In genomic region chr1:36542962-36543515, GRCh38 we compare ENCODE assay signal across 15 cellular contexts.
DNase-seq lines count a peak whose midpoint lies in the region; TF ChIP-seq lines count a peak whose summit lies in the region.
"Had no signal": no experiment of that assay in that cellular context is flagged by ENCODE, and none has a peak within 500 bp of the region (broad histone marks: within the 10 kb centered on the region; RNA-seq: fewer than 3 reads in every experiment).

No MANE protein-coding gene starts in this region.

- no peak overlapping the region for H3K27ac Mint-ChIP-seq in progenitor cell of endocrine pancreas
- H3K27ac Mint-ChIP-seq: IgD-negative memory B cell, nephron had no signal

- H3K9me3 ChIP-seq in Loucy (ENCODE audit: insufficient read depth, low read depth, low read length), result no peaks in the 10 kb centered on the region
- H3K9me3 ChIP-seq: breast epithelium, heart left ventricle, SJCRH30, tibial nerve had no signal

- no peak overlapping the region for H2AFZ ChIP-seq in Loucy (ENCODE audit: low read length)

- peaks cover 20% of the 10 kb centered on the region for H3K27me3 Mint-ChIP-seq in progenitor cell of endocrine pancreas

- TF ChIP-seq CTCF in Loucy (conservative IDR thresholded peaks at IDR 0.05; ENCODE audit: low read length), result peak; percentile 62
- TF ChIP-seq CTCF in astrocyte of the spinal cord (IDR thresholded peaks at IDR 0.05; ENCODE audit: low read depth, low read length), result peak; percentile 22
- TF ChIP-seq CTCF in progenitor cell of endocrine pancreas (IDR thresholded peaks at IDR 0.05; ENCODE audit: unreplicated experiment), result peak; percentile 51

- in situ Hi-C loops in astrocyte of the spinal cord (cut with HindIII; ENCODE audit: low sequenced_read_pairs), result no loop called here

- DNase-seq in NCI-H2081 (lab: John Stamatoyannopoulos, UW) (peak; percentile 17 to 31), NCI-H2081 treated with DMSO at 0.1 percent for 48 hours (lab: John Stamatoyannopoulos, UW) (no peak), astrocyte of the spinal cord (ENCODE audit: low read depth, low spot score) (no peak), progenitor cell of endocrine pancreas (ENCODE audit: low spot score, unreplicated experiment) (no peak), T-helper 9 cell (no peak)
- no peak for DNase-seq in stimulated activated naive CD4-positive, alpha-beta T cell (lab: John Stamatoyannopoulos, UW)
- no peak for DNase-seq in stimulated activated CD4-positive, alpha-beta T cell treated with anti-CD3 and anti-CD28 coated beads, Interleukin-2, amount 100 ng/mL, for 48 hours
- DNase-seq: heart left ventricle; stimulated activated CD4-positive, alpha-beta T cell treated with anti-CD3 and anti-CD28 coated beads, Interleukin-4, amount 100 ng/mL, for 24 hours had no signal

- H3K27me3 ChIP-seq in Loucy (ENCODE audit: insufficient read depth, low read length, poor library complexity, severe bottlenecking), result no peaks in the 10 kb centered on the region

- no peaks in the 10 kb centered on the region for H3K36me3 ChIP-seq in Loucy (ENCODE audit: insufficient read depth, low read length)
- H3K36me3 ChIP-seq: breast epithelium, heart left ventricle, SJCRH30, tibial nerve had no signal

- H3K4me3 Mint-ChIP-seq in progenitor cell of endocrine pancreas (ENCODE audit: low read depth), result no peak overlapping the region
- H3K4me3 Mint-ChIP-seq: IgD-negative memory B cell, nephron had no signal

- H3F3A ChIP-seq in Loucy (ENCODE audit: low read depth), result no peaks in the 10 kb centered on the region

- no peak overlapping the region for H3K9ac ChIP-seq in Loucy (ENCODE audit: low read depth, low read length, poor library complexity, severe bottlenecking)

- H3K36me3 Mint-ChIP-seq in progenitor cell of endocrine pancreas (ENCODE audit: insufficient read depth), result no peaks in the 10 kb centered on the region
- H3K36me3 Mint-ChIP-seq: IgD-negative memory B cell had no signal

- H3K4me2 ChIP-seq in Loucy (ENCODE audit: low read depth, low read length, poor library complexity, severe bottlenecking), result no peak overlapping the region

- H3K9me2 ChIP-seq in Loucy (replicated peaks; ENCODE audit: low read depth, low read length), result no peaks in the 10 kb centered on the region

- H3K4me3 ChIP-seq in Loucy (ENCODE audit: low read length, poor library complexity, severe bottlenecking), result no peak overlapping the region
- no peak overlapping the region for H3K4me3 ChIP-seq in astrocyte of the spinal cord (ENCODE audit: low read depth, low read length)
- H3K4me3 ChIP-seq: breast epithelium, heart left ventricle, SJCRH30, tibial nerve had no signal

- no peaks in the 10 kb centered on the region for H3K79me2 ChIP-seq in Loucy (ENCODE audit: insufficient read depth, low read length)

- no peaks in the 10 kb centered on the region for H3K4me1 ChIP-seq in Loucy (ENCODE audit: insufficient read depth, low read length, poor library complexity, severe bottlenecking)
- H3K4me1 ChIP-seq: breast epithelium, heart left ventricle, SJCRH30, tibial nerve had no signal

- H3K9me3 Mint-ChIP-seq in progenitor cell of endocrine pancreas (ENCODE audit: low read depth), result no peaks in the 10 kb centered on the region
- H3K9me3 Mint-ChIP-seq: nephron had no signal

- H3K4me1 Mint-ChIP-seq in progenitor cell of endocrine pancreas (ENCODE audit: low read depth), result peaks cover 8% of the 10 kb centered on the region
- H3K4me1 Mint-ChIP-seq: IgD-negative memory B cell, nephron had no signal

- H4K20me1 ChIP-seq in Loucy (ENCODE audit: insufficient read depth, low read length, poor library complexity, severe bottlenecking), result no peaks in the 10 kb centered on the region

Comparison
In these comparisons a context has a peak if more than half of its experiments do, and no peak if none do; other contexts are left out.
1. DNase-seq: peak in NCI-H2081 (2 of 2); none in NCI-H2081 treated with DMSO at 0.1 percent for 48 hours (single experiment), astrocyte of the spinal cord (single experiment), progenitor cell of endocrine pancreas (single experiment), stimulated activated naive CD4-positive, alpha-beta T cell (0 of 6), stimulated activated CD4-positive, alpha-beta T cell treated with anti-CD3 and anti-CD28 coated beads, Interleukin-2, amount 100 ng/mL, for 48 hours (0 of 2) and T-helper 9 cell (single experiment).
2. Peak in every context shown above with its lines, with median percentiles within 50 percentile points of each other: CTCF ChIP-seq.